19 cellular contexts compared by ENCODE assay signal in genomic region chr3:85159376-85159775, GRCh38.
DNase-seq lines count a peak whose midpoint lies in the region; ATAC-seq, FAIRE-seq and TF ChIP-seq lines count a peak whose summit lies in the region.
"Had no signal": no experiment of that assay in that cellular context is flagged by ENCODE, and none has a peak within 500 bp of the region (broad histone marks: within the 10 kb centered on the region; RNA-seq: fewer than 3 reads in every experiment).

No MANE protein-coding gene starts in this region.

- no peak for ATAC-seq in A549
- ATAC-seq: Right ventricle myocardium inferior had no signal

- FAIRE-seq in A549 (lab: Jason Lieb, UNC), result no peak
- no peak for FAIRE-seq in bronchial epithelial cell (lab: Jason Lieb, UNC)
- FAIRE-seq: GM19239 had no signal

- H3K4me3 ChIP-seq in A549, result no peak overlapping the region
- H3K4me3 ChIP-seq in bronchial epithelial cell (ENCODE audit: low read depth, low read length), result no peak overlapping the region
- H3K4me3 ChIP-seq in effector memory CD4-positive, alpha-beta T cell (ENCODE audit: insufficient read depth, low read depth, low read length, poor library complexity, severe bottlenecking), result no peak overlapping the region
- H3K4me3 ChIP-seq: SJSA1 had no signal

- no peaks in the 10 kb centered on the region for H3K36me3 ChIP-seq in bronchial epithelial cell (ENCODE audit: control insufficient read depth, insufficient read depth, low read length)
- no peaks in the 10 kb centered on the region for H3K36me3 ChIP-seq in effector memory CD4-positive, alpha-beta T cell (ENCODE audit: control insufficient read depth, insufficient read depth, low read length)
- H3K36me3 ChIP-seq: SJSA1 had no signal

- H3K9me3 ChIP-seq in A549, result no peaks in the 10 kb centered on the region
- no peaks in the 10 kb centered on the region for H3K9me3 ChIP-seq in effector memory CD4-positive, alpha-beta T cell (ENCODE audit: control insufficient read depth, low read length)
- H3K9me3 ChIP-seq: SJSA1 had no signal

- peak overlapping the region; percentile 13; the same call in 1 of the 3 replicates for H3K4me2 ChIP-seq in A549

- CTCF ChIA-PET in A549 (lab: Yijun Ruan, JAX) (interaction anchor here (0.8 kb wide), 1 partner anchor 18 kb away, joined by 3 read pairs; no protein-coding TSS in a partner anchor), GM10248 (lab: Yijun Ruan, JAX) (no interaction called here)

- no peak for TF ChIP-seq EP300 in A549 (IDR thresholded peaks at IDR 0.05)

- no peak overlapping the region; a peak in 1 of 6 replicates for H3K27ac ChIP-seq in A549
- no peak overlapping the region for H3K27ac ChIP-seq in effector memory CD4-positive, alpha-beta T cell (ENCODE audit: insufficient read depth, low read length, poor library complexity, severe bottlenecking)
- H3K27ac ChIP-seq: SJSA1 had no signal

- 26% methylated on average over 5 of the region's 5 CpGs for WGBS in A549 (ENCODE audit: missing lambda C conversion rate)

- no peak for TF ChIP-seq POLR2A in A549 (IDR thresholded peaks at IDR 0.05; ENCODE audit: low read length)

- TF ChIP-seq RAD21 in A549 (conservative IDR thresholded peaks at IDR 0.05 in 1 of 2, IDR thresholded peaks at IDR 0.05 in 1 of 2), result no peak

- POLR2A ChIA-PET in A549 (lab: Yijun Ruan, JAX), result no interaction called here
- POLR2A ChIA-PET in GM10248 (lab: Yijun Ruan, JAX), result no interaction called here

- H3K27me3 ChIP-seq in bronchial epithelial cell (ENCODE audit: control insufficient read depth, insufficient read depth, low read length), result no peaks in the 10 kb centered on the region
- no peaks in the 10 kb centered on the region for H3K27me3 ChIP-seq in effector memory CD4-positive, alpha-beta T cell (replicated peaks; ENCODE audit: control insufficient read depth, insufficient read depth, low read length, poor library complexity, severe bottlenecking)
- H3K27me3 ChIP-seq: SJSA1 had no signal

- TF ChIP-seq CTCF in A549 (IDR thresholded peaks at IDR 0.05) (no peak), bronchial epithelial cell (IDR thresholded peaks at IDR 0.05; ENCODE audit: insufficient read depth, low read length, severe bottlenecking) (no peak), GM10248 (IDR thresholded peaks at IDR 0.05; ENCODE audit: control extremely low read depth, extremely low read depth, low read depth, missing control alignments) (no peak)

- peak in 1 of 2 experiments; percentile 13 for DNase-seq in A549 (ENCODE audit: low read depth in 1 of 2, low spot score in 1 of 2)
- peak; percentile 16 for DNase-seq in OCI-M1 (lab: John Stamatoyannopoulos, UW)
- DNase-seq in bronchial epithelial cell (ENCODE audit: low read depth), result peak; percentile 21
- DNase-seq in iris pigment epithelial cell (ENCODE audit: low read depth), result peak; percentile 3
- DNase-seq in GM10248 (ENCODE audit: extremely low spot score), result no peak
- DNase-seq in effector memory CD4-positive, alpha-beta T cell, result no peak
- no peak for DNase-seq in NOMO-1 treated with dmso at 0.1 percent for 144 hours (lab: John Stamatoyannopoulos, UW; ENCODE audit: unreplicated experiment)
- DNase-seq: 8988T, EL, GF-D8, Karpas-422, NCI-H1417, NCI-H1694 treated with DMSO at 0.1 percent for 48 hours, NCI-H2081 treated with DMSO at 0.1 percent for 48 hours, NCI-H510A, NCI-H748 treated with DMSO at 0.1 percent for 48 hours had no signal

- H3K4me1 ChIP-seq in A549, result peaks cover 13% of the 10 kb centered on the region; the same call in 2 of the 3 replicates
- no peaks in the 10 kb centered on the region for H3K4me1 ChIP-seq in effector memory CD4-positive, alpha-beta T cell (ENCODE audit: control insufficient read depth, insufficient read depth, low read length, poor library complexity, severe bottlenecking)
- H3K4me1 ChIP-seq: SJSA1 had no signal

TF ChIP-seq in A549, 52 proteins besides CTCF, POLR2A, EP300 and RAD21:
- TF ChIP-seq EHF (CRISPR knock-in tag; IDR thresholded peaks at IDR 0.05) (no peak), MAFK (IDR thresholded peaks at IDR 0.05; ENCODE audit: partially characterized antibody) (peak; percentile 5)

Comparison
In these comparisons a context has a peak if more than half of its experiments do, and no peak if none do; other contexts are left out.
1. DNase-seq: peak in OCI-M1 (single experiment), bronchial epithelial cell (single experiment) and iris pigment epithelial cell (single experiment); none in GM10248 (single experiment), effector memory CD4-positive, alpha-beta T cell (0 of 3) and NOMO-1 treated with dmso at 0.1 percent for 144 hours (single experiment).